Comparison of ENCODE assay signal across 25 cellular contexts in genomic region chr6:97422171-97422570, GRCh38.
"Had no signal": no experiment of that assay in that cellular context is flagged by ENCODE, and none has a peak within 500 bp of the region (broad histone marks: within the 10 kb centered on the region; RNA-seq: fewer than 3 reads in every experiment).

No MANE protein-coding gene starts in this region.

- H3K4me1 Mint-ChIP-seq: IgD-negative memory B cell had no signal

- FAIRE-seq: HepG2, K562 had no signal

- H3K9ac ChIP-seq: KMS-11 had no signal

- H3K36me3 ChIP-seq: Peyer's patch, SJSA1 had no signal

- H3K4me1 ChIP-seq: Peyer's patch, SJSA1 had no signal

- H3K27me3 ChIP-seq: Peyer's patch, SJSA1 had no signal

- H3K4me3 ChIP-seq: K562, PC-9, Peyer's patch, SJSA1, SK-N-MC had no signal

- DNase-seq: Kasumi-1, MM.1S, NCI-H1092 treated with DMSO at 0.1 percent for 48 hours, NCI-H1436, NCI-H187, NCI-H2029, NCI-H2081 treated with DMSO at 0.1 percent for 48 hours, NCI-H2171, NCI-H226, NCI-H446, NCI-H510A, NCI-H524 treated with DMSO at 0.1 percent for 48 hours, NCI-H69, NCI-H774, OCI-M1, PC-9, Peyer's patch, SIG-M5 had no signal

- H3K4me3 Mint-ChIP-seq: IgD-negative memory B cell had no signal

- H3K36me3 Mint-ChIP-seq: IgD-negative memory B cell had no signal

- H3K4me2 ChIP-seq: KMS-11, PC-9 had no signal

- ATAC-seq: HepG2, K562, Right ventricle myocardium inferior had no signal

- H3K9me3 ChIP-seq: Peyer's patch, SJSA1 had no signal

- H3K27ac ChIP-seq: KMS-11, PC-9, Peyer's patch, SJSA1, SK-N-MC had no signal

- H2AFZ ChIP-seq: PC-9 had no signal

- H3K27ac Mint-ChIP-seq: IgD-negative memory B cell had no signal
